17 cellular contexts compared by ENCODE assay signal in the genomic region with DNA sequence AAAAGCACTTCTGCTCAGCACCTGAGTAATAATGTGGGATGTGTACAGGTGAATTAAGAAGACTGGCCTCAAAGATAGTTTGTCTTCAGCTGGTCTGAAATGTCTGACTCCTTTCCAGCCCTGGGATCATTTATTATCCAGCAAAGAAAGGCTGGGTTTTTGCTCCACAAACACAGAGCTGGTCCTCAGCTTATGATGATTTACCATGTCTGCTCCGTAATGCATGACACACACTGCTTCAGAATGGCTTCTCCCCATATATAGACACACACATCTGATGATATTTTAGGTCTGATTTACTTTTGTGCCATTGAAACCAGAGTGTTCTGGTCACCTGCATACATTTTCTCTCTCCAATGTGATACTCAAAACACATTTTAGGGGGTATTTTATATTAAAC.
A peak's percentile ranks its signal among the peaks of the same experiment; 100 is the strongest.
DNase-seq lines count a peak whose midpoint lies in the region; ATAC-seq and TF ChIP-seq lines count a peak whose summit lies in the region.
"Had no signal": no experiment of that assay in that cellular context is flagged by ENCODE, and none has a peak within 500 bp of the region (broad histone marks: within the 10 kb centered on the region; RNA-seq: fewer than 3 reads in every experiment).

No MANE protein-coding gene starts in this region.

- H3K4me2 ChIP-seq in IMR-90 (ENCODE audit: low read depth, low read length) (no peak overlapping the region), osteoblast (ENCODE audit: insufficient read depth, low read length) (no peak overlapping the region)
- H3K4me2 ChIP-seq: BLaER1 treated with 17β-estradiol and CSF1 and Interleukin-3, amounts not matched to agents 10 nM and 100 nM had no signal

- H4K8ac ChIP-seq in IMR-90 (ENCODE audit: low read depth in 2 of 2, low read length in 2 of 2): no peak overlapping the region

- peaks cover 9% of the 10 kb centered on the region for H3K9me1 ChIP-seq in IMR-90 (ENCODE audit: insufficient read depth, low read length)

- H3K36me3 ChIP-seq in IMR-90 (ENCODE audit: control insufficient read depth, insufficient read depth, low read length) (no peaks in the 10 kb centered on the region), osteoblast (ENCODE audit: insufficient read depth, low read length) (no peaks in the 10 kb centered on the region), BE2C (no peaks in the 10 kb centered on the region)
- H3K36me3 ChIP-seq: BLaER1 treated with 17β-estradiol and CSF1 and Interleukin-3, amounts not matched to agents 10 nM and 100 nM; HAP-1 had no signal

- H2AFZ ChIP-seq in IMR-90 (replicated peaks; ENCODE audit: low read length, poor library complexity) (no peak overlapping the region), osteoblast (ENCODE audit: low read length) (peak overlapping the region; percentile 35)
- H2AFZ ChIP-seq: GM23248 had no signal

- H3K23ac ChIP-seq in IMR-90 (ENCODE audit: low read depth, low read length): no peak overlapping the region

- H3K4me1 ChIP-seq in IMR-90 (ENCODE audit: control insufficient read depth, insufficient read depth, low read length) (peaks cover 5% of the 10 kb centered on the region), osteoblast (ENCODE audit: insufficient read depth, low read length) (peaks cover 14% of the 10 kb centered on the region), BE2C (no peaks in the 10 kb centered on the region)
- H3K4me1 ChIP-seq: HAP-1 had no signal

- H2AK9ac ChIP-seq in IMR-90 (replicated peaks; ENCODE audit: low read depth, low read length, poor library complexity): no peak overlapping the region

- no peak overlapping the region; the same call in 2 of the 3 replicates for H2BK15ac ChIP-seq in IMR-90 (ENCODE audit: low read depth, low read length)

- no peak overlapping the region for H2BK5ac ChIP-seq in IMR-90 (ENCODE audit: low read depth, low read length, poor library complexity, severe bottlenecking)

- dilution Hi-C loops in IMR-90 (cut with HindIII; ENCODE audit: low sequenced_read_pairs, unreplicated experiment): no loop called here

- H3K9ac ChIP-seq in IMR-90 (ENCODE audit: low read depth, low read length): no peak overlapping the region
- H3K9ac ChIP-seq: BLaER1 treated with 17β-estradiol and CSF1 and Interleukin-3, amounts not matched to agents 10 nM and 100 nM; GM23248 had no signal

- DNase-seq in ELR (ENCODE audit: low read depth) (peak; percentile 27), IMR-90 (peak; percentile 21), NCI-H69 (lab: John Stamatoyannopoulos, UW) (peak; percentile 56), osteoblast (ENCODE audit: insufficient read length, low spot score, missing footprints) (no peak), HPDE6-E6E7 (ENCODE audit: extremely low spot score) (no peak), BE2C (no peak)
- no peak for DNase-seq in activated CD8-positive, alpha-beta memory T cell treated with anti-CD3 and anti-CD28 coated beads, Interleukin-2, amount 50 U/mL, for 4 hours
- DNase-seq: 8988T; Caco-2; CD4-positive, CD25-positive, alpha-beta regulatory T cell; CD8-positive, alpha-beta memory T cell; GM23248 had no signal

- BruUV-seq in IMR-90 (replicated peaks; lab: Mats Ljungman, UMichigan): no TSS peak

- no peak overlapping the region for H3K4ac ChIP-seq in IMR-90 (ENCODE audit: low read depth, low read length)

- CTCF ChIA-PET in IMR-90 (lab: Yijun Ruan, JAX): interaction anchor here (0.6 kb wide), 1 partner anchor 85 kb away, joined by 3 read pairs; no protein-coding TSS in a partner anchor

- no peak for ATAC-seq in IMR-90 (ENCODE audit: low read depth)
- no peak for ATAC-seq in HG02870 (IDR thresholded peaks at IDR 0.05; ENCODE audit: unreplicated experiment)
- ATAC-seq: GM12878, K562 had no signal

- no peak overlapping the region for H3K56ac ChIP-seq in IMR-90 (ENCODE audit: extremely low read depth, insufficient read depth, low read length)

- WGBS in IMR-90 (ENCODE audit: extremely low coverage in 2 of 2, insufficient read length in 1 of 2), 2 experiments: no CpG with 5 or more reads among the region's 1 CpG

- H3K27ac ChIP-seq in IMR-90 (ENCODE audit: insufficient read depth, low read length) (no peak overlapping the region), osteoblast (ENCODE audit: low read depth, low read length) (no peak overlapping the region)
- H3K27ac ChIP-seq: BLaER1 treated with 17β-estradiol and CSF1 and Interleukin-3, amounts not matched to agents 10 nM and 100 nM; GM23248 had no signal

- no peak overlapping the region for H3K18ac ChIP-seq in IMR-90 (ENCODE audit: low read depth, low read length)

- no peak overlapping the region for H3K4me3 ChIP-seq in IMR-90 (ENCODE audit: insufficient read depth, low read depth, low read length)
- no peak overlapping the region for H3K4me3 ChIP-seq in osteoblast (ENCODE audit: insufficient read depth, low read length)
- no peak overlapping the region for H3K4me3 ChIP-seq in BE2C (ENCODE audit: low read depth, low read length)
- H3K4me3 ChIP-seq: BLaER1 treated with 17β-estradiol and CSF1 and Interleukin-3, amounts not matched to agents 10 nM and 100 nM; GM12878; GM23248; HAP-1; K562 had no signal

- TF ChIP-seq CTCF in IMR-90 (conservative IDR thresholded peaks at IDR 0.05; ENCODE audit: low read depth, low read length): no peak
- no peak for TF ChIP-seq CTCF in osteoblast (IDR thresholded peaks at IDR 0.05; ENCODE audit: extremely low read depth, low read depth, low read length)
- TF ChIP-seq CTCF in BE2C (IDR thresholded peaks at IDR 0.05; ENCODE audit: low read depth, low read length): no peak

- POLR2A ChIA-PET in IMR-90 (lab: Charles Lee; ENCODE audit: unreplicated experiment): no interaction called here

- intact Hi-C loops in IMR-90 (cut with micrococcal nuclease): no loop called here

- in situ Hi-C loops in IMR-90 (cut with MboI; ENCODE audit: low sequenced_read_pairs): no loop called here

- no peak overlapping the region for H4K91ac ChIP-seq in IMR-90 (ENCODE audit: insufficient read depth, low read depth, low read length)

- H3K79me2 ChIP-seq in osteoblast (ENCODE audit: insufficient read depth, low read length): no peaks in the 10 kb centered on the region

- TF ChIP-seq RAD21 in IMR-90 (IDR thresholded peaks at IDR 0.05; ENCODE audit: low read length): no peak

- no peak overlapping the region for H2BK120ac ChIP-seq in IMR-90 (ENCODE audit: low read depth, low read length)

- H3K9me3 ChIP-seq in IMR-90 (ENCODE audit: control insufficient read depth, insufficient read depth, low read length) (no peaks in the 10 kb centered on the region), osteoblast (ENCODE audit: low read depth, low read length) (no peaks in the 10 kb centered on the region), BE2C (no peaks in the 10 kb centered on the region)
- H3K9me3 ChIP-seq: BLaER1 treated with 17β-estradiol and CSF1 and Interleukin-3, amounts not matched to agents 10 nM and 100 nM; Caco-2; HAP-1 had no signal

- H2BK20ac ChIP-seq in IMR-90 (ENCODE audit: low read depth, low read length): peak overlapping the region; percentile 29; the same call in 1 of the 2 replicates

- no peak overlapping the region for H3K14ac ChIP-seq in IMR-90 (replicated peaks; ENCODE audit: low read depth, low read length)

- H3K27me3 ChIP-seq in IMR-90 (ENCODE audit: control insufficient read depth, insufficient read depth, low read length): no peaks in the 10 kb centered on the region
- no peaks in the 10 kb centered on the region for H3K27me3 ChIP-seq in osteoblast (ENCODE audit: insufficient read depth, low read length)
- no peaks in the 10 kb centered on the region for H3K27me3 ChIP-seq in BE2C
- H3K27me3 ChIP-seq: BLaER1 treated with 17β-estradiol and CSF1 and Interleukin-3, amounts not matched to agents 10 nM and 100 nM had no signal

- H2AK5ac ChIP-seq in IMR-90 (ENCODE audit: low read depth, low read length): no peak overlapping the region

- TF ChIP-seq POLR2A in IMR-90 (IDR thresholded peaks at IDR 0.05; ENCODE audit: low read depth, low read length): no peak

- H4K20me1 ChIP-seq in IMR-90 (ENCODE audit: insufficient read depth, low read length): no peaks in the 10 kb centered on the region
- no peaks in the 10 kb centered on the region for H4K20me1 ChIP-seq in osteoblast (ENCODE audit: insufficient read depth, low read length)
- H4K20me1 ChIP-seq: BLaER1 treated with 17β-estradiol and CSF1 and Interleukin-3, amounts not matched to agents 10 nM and 100 nM had no signal

- no peak overlapping the region for H4K5ac ChIP-seq in IMR-90 (ENCODE audit: low read depth, low read length)

- no peaks in the 10 kb centered on the region; a peak in 1 of 4 replicates for H3K79me1 ChIP-seq in IMR-90 (ENCODE audit: low read depth in 1 of 2, low read length in 2 of 2)

TF ChIP-seq in IMR-90, 13 proteins besides CTCF, POLR2A, EP300 and RAD21:
- TF ChIP-seq FOS (IDR thresholded peaks at IDR 0.05; ENCODE audit: low read depth, low read length): no peak
- TF ChIP-seq MXI1 (IDR thresholded peaks at IDR 0.05; ENCODE audit: borderline replicate concordance, low read depth, low read length): no peak
- TF ChIP-seq, protein P1, sequence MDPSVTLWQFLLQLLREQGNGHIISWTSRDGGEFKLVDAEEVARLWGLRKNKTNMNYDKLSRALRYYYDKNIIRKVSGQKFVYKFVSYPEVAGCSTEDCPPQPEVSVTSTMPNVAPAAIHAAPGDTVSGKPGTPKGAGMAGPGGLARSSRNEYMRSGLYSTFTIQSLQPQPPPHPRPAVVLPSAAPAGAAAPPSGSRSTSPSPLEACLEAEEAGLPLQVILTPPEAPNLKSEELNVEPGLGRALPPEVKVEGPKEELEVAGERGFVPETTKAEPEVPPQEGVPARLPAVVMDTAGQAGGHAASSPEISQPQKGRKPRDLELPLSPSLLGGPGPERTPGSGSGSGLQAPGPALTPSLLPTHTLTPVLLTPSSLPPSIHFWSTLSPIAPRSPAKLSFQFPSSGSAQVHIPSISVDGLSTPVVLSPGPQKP (IDR thresholded peaks at IDR 0.05; ENCODE audit: borderline replicate concordance, low read depth, low read length): no peak
- TF ChIP-seq RCOR1 (IDR thresholded peaks at IDR 0.05; ENCODE audit: insufficient replicate concordance, low read length): no peak
- no peak for TF ChIP-seq NFE2L2 (IDR thresholded peaks at IDR 0.05; ENCODE audit: low read depth, low read length)
- TF ChIP-seq MAFK (IDR thresholded peaks at IDR 0.05; ENCODE audit: low read depth, low read length): no peak
- no peak for TF ChIP-seq CEBPB (IDR thresholded peaks at IDR 0.05; ENCODE audit: low read depth, low read length)

Comparison
In these comparisons a context has a peak if more than half of its experiments do, and no peak if none do; other contexts are left out.
1. DNase-seq: peak in ELR (single experiment), IMR-90 (single experiment) and NCI-H69 (single experiment); none in osteoblast (single experiment), activated CD8-positive, alpha-beta memory T cell treated with anti-CD3 and anti-CD28 coated beads, Interleukin-2, amount 50 U/mL, for 4 hours (single experiment), HPDE6-E6E7 (single experiment) and BE2C (single experiment).